In the genomic region with DNA sequence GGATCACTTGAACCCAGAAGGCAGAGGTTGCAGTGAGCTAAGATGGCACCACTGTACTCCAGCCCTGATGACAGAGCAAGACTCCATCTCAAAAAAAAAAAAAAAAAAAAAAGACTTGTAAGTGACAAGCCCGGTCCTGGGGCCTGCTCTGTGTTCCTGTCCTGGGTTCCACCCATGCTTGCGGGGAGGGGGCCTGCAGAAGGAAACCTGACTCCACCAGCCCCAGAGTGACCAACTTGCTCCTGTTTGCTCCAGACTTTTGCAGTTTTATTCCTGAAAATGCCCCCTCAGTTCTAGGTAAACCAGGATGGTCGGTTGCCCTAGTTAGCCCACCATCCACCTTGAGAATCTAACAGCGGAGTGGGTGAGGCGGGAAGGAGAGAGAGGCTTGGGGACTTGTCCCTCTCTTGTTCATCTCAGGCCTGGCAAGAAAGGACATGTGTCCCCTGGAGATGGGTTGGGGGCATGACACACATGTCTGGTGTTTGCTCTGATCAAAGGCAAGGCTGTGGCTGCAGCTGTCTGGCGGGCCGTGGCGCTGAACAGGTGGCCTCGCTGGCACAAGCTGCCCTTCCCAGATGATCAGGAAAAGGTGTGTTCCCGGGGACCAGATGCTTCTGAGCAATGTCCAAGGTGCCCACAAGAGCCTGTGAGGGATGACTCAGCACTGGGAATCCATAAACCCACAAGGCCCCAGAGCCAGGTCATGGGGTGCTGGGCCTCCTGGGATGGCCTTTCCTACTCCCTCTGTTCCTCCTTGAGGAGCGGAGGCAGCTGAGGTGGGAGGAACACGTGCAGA, we compare ENCODE assay signal across 11 cellular contexts. TPM values are rescaled to one million over a fixed set of nuclear protein-coding genes. Genes with fewer than 3 reads are reported as not detected.
DNase-seq lines count a peak whose midpoint lies in the region; ATAC-seq and TF ChIP-seq lines count a peak whose summit lies in the region.
"Had no signal": no experiment of that assay in that cellular context is flagged by ENCODE, and none has a peak within 500 bp of the region (broad histone marks: within the 10 kb centered on the region; RNA-seq: fewer than 3 reads in every experiment).

No MANE protein-coding gene starts in this region.

- no peaks in the 10 kb centered on the region for H3K36me3 ChIP-seq in Caco-2 (ENCODE audit: control insufficient read depth, insufficient read depth, low read length)
- H3K36me3 ChIP-seq in IMR-90 (ENCODE audit: control insufficient read depth, insufficient read depth, low read length), result no peaks in the 10 kb centered on the region
- H3K36me3 ChIP-seq in lower lobe of right lung, result no peaks in the 10 kb centered on the region
- H3K36me3 ChIP-seq in ovary, result no peaks in the 10 kb centered on the region
- H3K36me3 ChIP-seq: heart left ventricle had no signal

- H3K14ac ChIP-seq in IMR-90 (replicated peaks; ENCODE audit: low read depth, low read length), result no peak overlapping the region

- H3K9me3 ChIP-seq in Caco-2, result peaks cover 17% of the 10 kb centered on the region
- H3K9me3 ChIP-seq in IMR-90 (ENCODE audit: control insufficient read depth, insufficient read depth, low read length), result peaks cover 3% of the 10 kb centered on the region; the same call in 1 of the 2 replicates
- H3K9me3 ChIP-seq in lower lobe of right lung, result no peaks in the 10 kb centered on the region
- H3K9me3 ChIP-seq in ovary, result no peaks in the 10 kb centered on the region
- H3K9me3 ChIP-seq: heart left ventricle had no signal

- H3K4me2 ChIP-seq in IMR-90 (ENCODE audit: low read depth, low read length), result no peak overlapping the region
- H3K4me2 ChIP-seq: KMS-11 had no signal

- H3K56ac ChIP-seq in IMR-90 (ENCODE audit: extremely low read depth, insufficient read depth, low read length), result no peak overlapping the region

- no peak overlapping the region for H2BK15ac ChIP-seq in IMR-90 (ENCODE audit: low read depth, low read length)

- dilution Hi-C loops in IMR-90 (cut with HindIII; ENCODE audit: low sequenced_read_pairs, unreplicated experiment), result no loop called here

- H3K9ac ChIP-seq in IMR-90 (ENCODE audit: low read depth, low read length), result no peak overlapping the region
- H3K9ac ChIP-seq: KMS-11 had no signal

- no peak overlapping the region for H3K27ac ChIP-seq in IMR-90 (ENCODE audit: insufficient read depth, low read length)
- no peak overlapping the region for H3K27ac ChIP-seq in lower lobe of right lung
- H3K27ac ChIP-seq in ovary, result no peak overlapping the region
- H3K27ac ChIP-seq: KMS-11 had no signal

- H3K4me1 Mint-ChIP-seq in Caco-2 (ENCODE audit: low read depth, unreplicated experiment), result peaks cover 21% of the 10 kb centered on the region
- peaks cover 2% of the 10 kb centered on the region for H3K4me1 Mint-ChIP-seq in activated T-cell treated with anti-CD3 and anti-CD28 coated beads, Interleukin-2, amount 50 U/mL, for 24 hours (ENCODE audit: low read depth)

- peaks cover 18% of the 10 kb centered on the region for H3K36me3 Mint-ChIP-seq in Caco-2 (ENCODE audit: insufficient read depth, unreplicated experiment)
- H3K36me3 Mint-ChIP-seq in activated T-cell treated with anti-CD3 and anti-CD28 coated beads, Interleukin-2, amount 50 U/mL, for 24 hours (ENCODE audit: low read depth), result no peaks in the 10 kb centered on the region

- no peak overlapping the region for H3K4ac ChIP-seq in IMR-90 (ENCODE audit: low read depth, low read length)

- TF ChIP-seq CTCF in Caco-2 (IDR thresholded peaks at IDR 0.05; ENCODE audit: insufficient read depth in 1 of 2, low read depth in 1 of 2, low read length in 1 of 2, severe bottlenecking in 1 of 2, unreplicated experiment in 1 of 2) (no peak), IMR-90 (conservative IDR thresholded peaks at IDR 0.05; ENCODE audit: low read depth, low read length) (no peak), lower lobe of right lung (IDR thresholded peaks at IDR 0.05) (no peak), ovary (IDR thresholded peaks at IDR 0.05) (no peak)

- no peaks in the 10 kb centered on the region for H4K20me1 ChIP-seq in IMR-90 (ENCODE audit: insufficient read depth, low read length)

- H3K4me3 ChIP-seq in Caco-2 (ENCODE audit: low read depth, low read length), result no peak overlapping the region
- no peak overlapping the region for H3K4me3 ChIP-seq in IMR-90 (ENCODE audit: insufficient read depth, low read depth, low read length)
- H3K4me3 ChIP-seq in lower lobe of right lung, result no peak overlapping the region
- no peak overlapping the region for H3K4me3 ChIP-seq in ovary
- H3K4me3 ChIP-seq: heart left ventricle had no signal

- no peak overlapping the region for H2AK5ac ChIP-seq in IMR-90 (ENCODE audit: low read depth, low read length)

- no peak overlapping the region for H3K23ac ChIP-seq in IMR-90 (ENCODE audit: low read depth, low read length)

- no peak for TF ChIP-seq POLR2A in IMR-90 (IDR thresholded peaks at IDR 0.05; ENCODE audit: low read depth, low read length)
- TF ChIP-seq POLR2A in ovary (IDR thresholded peaks at IDR 0.05), result no peak

- peaks cover 12% of the 10 kb centered on the region for H3K9me3 Mint-ChIP-seq in Caco-2 (ENCODE audit: unreplicated experiment)
- H3K9me3 Mint-ChIP-seq in activated T-cell treated with anti-CD3 and anti-CD28 coated beads, Interleukin-2, amount 50 U/mL, for 24 hours, result no peaks in the 10 kb centered on the region
- H3K9me3 Mint-ChIP-seq: activated B cell treated with CpG ODN at 0.5 μM for 24 hours had no signal

- H3K27me3 ChIP-seq in Caco-2 (replicated peaks; ENCODE audit: control insufficient read depth, insufficient read depth, low read length), result no peaks in the 10 kb centered on the region
- H3K27me3 ChIP-seq in IMR-90 (ENCODE audit: control insufficient read depth, insufficient read depth, low read length), result no peaks in the 10 kb centered on the region; the same call in 1 of the 2 replicates
- H3K27me3 ChIP-seq in lower lobe of right lung (ENCODE audit: low read depth), result no peaks in the 10 kb centered on the region
- H3K27me3 ChIP-seq in ovary, result no peaks in the 10 kb centered on the region
- H3K27me3 ChIP-seq: heart left ventricle had no signal

- CTCF ChIA-PET in Caco-2 (lab: Charles Lee), result interaction anchor here (0.6 to 1.0 kb wide), 5 partner anchors 8 to 554 kb away, joined by 3 to 7 read pairs (median 4); a partner anchor contains a TSS
- CTCF ChIA-PET in IMR-90 (lab: Yijun Ruan, JAX), result no interaction called here

- ATAC-seq in IMR-90 (ENCODE audit: low read depth), result no peak; the same call in 1 of the 2 replicates
- ATAC-seq in lower lobe of right lung, result no peak
- ATAC-seq in GM18519 (IDR thresholded peaks at IDR 0.05; ENCODE audit: low FRiP score, unreplicated experiment), result no peak
- ATAC-seq in HG03378 (IDR thresholded peaks at IDR 0.05; ENCODE audit: unreplicated experiment), result no peak
- ATAC-seq: heart left ventricle had no signal

- H3K79me1 ChIP-seq in IMR-90 (ENCODE audit: low read depth in 1 of 2, low read length in 2 of 2), result no peaks in the 10 kb centered on the region

- no peak overlapping the region for H2BK5ac ChIP-seq in IMR-90 (ENCODE audit: low read depth, low read length, poor library complexity, severe bottlenecking)

- DNase-seq in Caco-2 (peak; percentile 41 to 75), IMR-90 (peak; percentile 50), amniotic epithelial cell (ENCODE audit: low read depth) (peak; percentile 79), lower lobe of right lung (peak; percentile 42), ovary (no peak)
- DNase-seq in activated T-cell treated with anti-CD3 and anti-CD28 coated beads, Interleukin-2, amount 50 U/mL, for 24 hours, result no peak
- DNase-seq: activated B cell treated with CpG ODN at 0.5 μM for 24 hours, heart left ventricle had no signal

- H3K4me1 ChIP-seq in Caco-2 (peaks cover 28% of the 10 kb centered on the region), IMR-90 (ENCODE audit: control insufficient read depth, insufficient read depth, low read length) (peaks cover 2% of the 10 kb centered on the region), lower lobe of right lung (peaks cover 20% of the 10 kb centered on the region), ovary (ENCODE audit: insufficient read depth) (no peaks in the 10 kb centered on the region)

- no peaks in the 10 kb centered on the region for H3K9me1 ChIP-seq in IMR-90 (ENCODE audit: insufficient read depth, low read length)

- intact Hi-C loops in Caco-2 (cut with micrococcal nuclease; ENCODE audit: unreplicated experiment), result no loop called here
- intact Hi-C loops in IMR-90 (cut with micrococcal nuclease), result no loop called here
- intact Hi-C loops in lower lobe of right lung (cut with DNase I), result no loop called here
- intact Hi-C loops in ovary (cut with DNase I), result no loop called here

- H3K27me3 Mint-ChIP-seq in Caco-2 (ENCODE audit: insufficient read depth, unreplicated experiment), result no peaks in the 10 kb centered on the region
- H3K27me3 Mint-ChIP-seq in activated T-cell treated with anti-CD3 and anti-CD28 coated beads, Interleukin-2, amount 50 U/mL, for 24 hours, result no peaks in the 10 kb centered on the region
- H3K27me3 Mint-ChIP-seq: activated B cell treated with CpG ODN at 0.5 μM for 24 hours had no signal

- in situ Hi-C loops in IMR-90 (cut with MboI; ENCODE audit: low sequenced_read_pairs), result no loop called here

- no peak overlapping the region for H2BK20ac ChIP-seq in IMR-90 (ENCODE audit: low read depth, low read length)

- H4K91ac ChIP-seq in IMR-90 (ENCODE audit: insufficient read depth, low read depth, low read length), result no peak overlapping the region

- TF ChIP-seq EP300 in ovary (IDR thresholded peaks at IDR 0.05), result no peak

- no peak overlapping the region for H4K5ac ChIP-seq in IMR-90 (ENCODE audit: low read depth, low read length)

- no peak overlapping the region for H2AK9ac ChIP-seq in IMR-90 (replicated peaks; ENCODE audit: low read depth, low read length, poor library complexity)

- BruUV-seq in Caco-2 (replicated peaks; lab: Mats Ljungman, UMichigan) (no TSS peak), IMR-90 (replicated peaks; lab: Mats Ljungman, UMichigan) (no TSS peak)

- POLR2A ChIA-PET in Caco-2 (lab: Charles Lee) (interaction anchor here (0.6 to 1.3 kb wide), 2 partner anchors 11 to 22 kb away, joined by 4 to 6 read pairs; no protein-coding TSS in a partner anchor), IMR-90 (lab: Charles Lee; ENCODE audit: unreplicated experiment) (no interaction called here)

- no peak overlapping the region for H3K27ac Mint-ChIP-seq in Caco-2 (ENCODE audit: unreplicated experiment)
- H3K27ac Mint-ChIP-seq in activated T-cell treated with anti-CD3 and anti-CD28 coated beads, Interleukin-2, amount 50 U/mL, for 24 hours, result no peak overlapping the region
- H3K27ac Mint-ChIP-seq: activated B cell treated with CpG ODN at 0.5 μM for 24 hours had no signal

- no peak overlapping the region for H3K18ac ChIP-seq in IMR-90 (ENCODE audit: low read depth, low read length)

- no peak overlapping the region for H2BK120ac ChIP-seq in IMR-90 (ENCODE audit: low read depth, low read length)

- H2AFZ ChIP-seq in IMR-90 (replicated peaks; ENCODE audit: low read length, poor library complexity), result peak overlapping the region; percentile 33

- no peak for TF ChIP-seq RAD21 in IMR-90 (IDR thresholded peaks at IDR 0.05; ENCODE audit: low read length)

- no peak overlapping the region for H3K4me3 Mint-ChIP-seq in Caco-2 (ENCODE audit: unreplicated experiment)
- H3K4me3 Mint-ChIP-seq in activated T-cell treated with anti-CD3 and anti-CD28 coated beads, Interleukin-2, amount 50 U/mL, for 24 hours, result no peak overlapping the region
- H3K4me3 Mint-ChIP-seq: activated B cell treated with CpG ODN at 0.5 μM for 24 hours had no signal

- WGBS in IMR-90 (ENCODE audit: extremely low coverage in 2 of 2, insufficient read length in 1 of 2), 2 experiments, result no CpG with 5 or more reads among the region's 12 CpGs
- WGBS in ovary, 3 donors, result 68 to 88% (median 81%) methylated on average over 12 of the region's 12 CpGs

- no peak overlapping the region for H4K8ac ChIP-seq in IMR-90 (ENCODE audit: low read depth in 2 of 2, low read length in 2 of 2)

RNA-seq across cellular contexts. Expression of a gene that starts 9.9 kb away (rescaled TPM):
- 94.3 TPM in 2 replicates for total RNA-seq in Caco-2 (2022)
- total RNA-seq in IMR-90 (2012; rRNA removed), result 10.4 and 11.1 TPM in 2 replicates
- 15.0 and 19.0 TPM in 2 replicates for polyA plus RNA-seq in IMR-90 (2012; rRNA removed)
- 12.0 and 21.8 TPM in 2 replicates for polyA plus RNA-seq in IMR-90 (2012; cell fraction: cytosol; rRNA removed)
- polyA plus RNA-seq in IMR-90 (2012; cell fraction: nucleus; rRNA removed; ENCODE audit: low replicate concordance), result 13.9 and 32.5 TPM in 2 replicates
- total RNA-seq in lower lobe of right lung, result 66.1 TPM
- total RNA-seq in ovary, result 10 to 100 TPM; 21.8 to 63.8 (median 52.9) TPM
- 10 to 100 TPM in 1 of 2 donors, 1 to 10 TPM in 1; 3.1 to 47.2 TPM for polyA plus RNA-seq in ovary

RNA-seq across cellular contexts. Expression of a gene that starts 30.7 kb away (rescaled TPM):
- 79.8 and 83.2 TPM in 2 replicates for total RNA-seq in Caco-2 (2022)
- 41.1 and 42.5 TPM in 2 replicates for total RNA-seq in IMR-90 (2012; rRNA removed)
- polyA plus RNA-seq in IMR-90 (2012; rRNA removed), result 135 and 171 TPM in 2 replicates
- 83.7 and 163 TPM in 2 replicates for polyA plus RNA-seq in IMR-90 (2012; cell fraction: cytosol; rRNA removed)
- polyA plus RNA-seq in IMR-90 (2012; cell fraction: nucleus; rRNA removed; ENCODE audit: low replicate concordance), result 86.3 and 141 TPM in 2 replicates
- 24.7 TPM for total RNA-seq in lower lobe of right lung
- 10 to 100 TPM; 17.3 to 47.3 (median 34.1) TPM for total RNA-seq in ovary
- 10 to 100 TPM; 14.7 to 16.1 TPM for polyA plus RNA-seq in ovary

Comparison
In these comparisons a context has a peak if more than half of its experiments do, and no peak if none do; other contexts are left out.
1. DNase-seq: peak in Caco-2 (2 of 2), IMR-90 (single experiment), amniotic epithelial cell (single experiment) and lower lobe of right lung (single experiment); none in activated T-cell treated with anti-CD3 and anti-CD28 coated beads, Interleukin-2, amount 50 U/mL, for 24 hours (single experiment) and ovary (0 of 5).